In the genomic region with DNA sequence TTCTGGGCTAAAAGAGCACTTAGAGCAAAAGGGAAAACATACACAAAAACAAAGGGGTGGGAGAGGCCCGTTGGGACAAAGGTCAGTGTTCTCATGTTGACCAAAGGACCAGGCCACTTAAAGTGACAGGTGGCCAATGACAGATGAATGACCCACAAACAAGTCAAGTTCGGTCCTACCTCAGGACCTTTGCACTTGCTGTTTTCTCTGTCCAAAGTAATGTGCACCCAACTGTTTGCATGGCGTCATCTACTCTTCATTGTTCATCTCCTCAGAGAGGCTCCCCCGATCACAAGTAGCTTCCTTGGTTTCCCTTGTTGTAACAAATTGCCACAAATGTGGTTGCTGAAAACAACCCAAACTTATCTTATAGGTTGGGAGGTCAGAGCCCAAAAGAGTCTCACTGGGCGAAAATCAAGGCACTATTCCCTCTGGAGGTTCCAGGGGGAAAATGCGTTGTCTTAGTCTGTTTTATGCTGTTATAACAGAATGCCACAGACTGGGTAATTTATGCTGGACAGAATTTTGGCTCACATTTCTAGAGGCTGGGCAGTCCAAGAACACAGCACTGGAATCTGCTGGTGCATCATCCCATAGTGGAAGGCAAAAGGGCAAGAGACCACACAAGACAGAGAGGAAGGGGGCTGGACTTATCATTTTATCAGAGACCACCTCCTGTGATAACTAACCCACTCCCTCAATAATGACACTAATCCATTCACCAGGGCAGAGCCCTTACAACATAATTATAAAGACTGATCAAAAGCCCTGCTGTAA, we compare ENCODE assay signal across 1 cellular context.
TF ChIP-seq lines count a peak whose summit lies in the region.

No MANE protein-coding gene starts in this region.

TF ChIP-seq in A549, 52 proteins besides CTCF, POLR2A, EP300 and RAD21:
- TF ChIP-seq RFX5 (IDR thresholded peaks at IDR 0.05) (no peak), CHD2 (IDR thresholded peaks at IDR 0.05; ENCODE audit: low read length, partially characterized antibody) (no peak), EHF (CRISPR knock-in tag; IDR thresholded peaks at IDR 0.05) (no peak), NPAS2 (CRISPR knock-in tag; IDR thresholded peaks at IDR 0.05; ENCODE audit: borderline replicate concordance) (no peak), HDAC2 (IDR thresholded peaks at IDR 0.05) (no peak), TP53 (CRISPR knock-in tag; IDR thresholded peaks at IDR 0.05) (no peak), ZC3H11A (IDR thresholded peaks at IDR 0.05) (no peak)
- TF ChIP-seq, protein P1, sequence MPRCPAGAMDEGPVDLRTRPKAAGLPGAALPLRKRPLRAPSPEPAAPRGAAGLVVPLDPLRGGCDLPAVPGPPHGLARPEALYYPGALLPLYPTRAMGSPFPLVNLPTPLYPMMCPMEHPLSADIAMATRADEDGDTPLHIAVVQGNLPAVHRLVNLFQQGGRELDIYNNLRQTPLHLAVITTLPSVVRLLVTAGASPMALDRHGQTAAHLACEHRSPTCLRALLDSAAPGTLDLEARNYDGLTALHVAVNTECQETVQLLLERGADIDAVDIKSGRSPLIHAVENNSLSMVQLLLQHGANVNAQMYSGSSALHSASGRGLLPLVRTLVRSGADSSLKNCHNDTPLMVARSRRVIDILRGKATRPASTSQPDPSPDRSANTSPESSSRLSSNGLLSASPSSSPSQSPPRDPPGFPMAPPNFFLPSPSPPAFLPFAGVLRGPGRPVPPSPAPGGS (IDR thresholded peaks at IDR 0.05), result no peak
